1 cellular context compared by ENCODE assay signal in the genomic region with DNA sequence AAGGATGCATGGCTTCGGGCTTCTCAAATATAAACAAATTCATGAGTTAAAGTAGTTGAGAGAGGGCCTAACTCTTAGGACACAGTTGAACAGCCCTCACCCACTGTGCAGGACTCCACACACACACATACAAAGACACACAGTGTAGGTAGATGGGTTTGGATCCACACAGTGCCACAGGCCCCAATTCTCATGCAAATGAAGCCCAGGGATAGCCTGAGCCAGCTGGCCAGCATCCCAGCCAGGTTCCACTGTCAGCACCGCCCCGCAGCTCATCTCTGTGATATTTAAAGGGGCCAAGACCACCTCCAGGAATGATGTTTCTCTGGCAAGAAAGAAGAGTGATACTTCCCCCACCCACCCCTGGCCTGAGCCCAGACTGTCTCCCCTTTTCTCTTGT.
TF ChIP-seq lines count a peak whose summit lies in the region.

No MANE protein-coding gene starts in this region.

TF ChIP-seq in GM12878, 131 proteins besides CTCF, POLR2A, EP300 and RAD21:
- TF ChIP-seq ZSCAN29 (IDR thresholded peaks at IDR 0.05) (no peak), BCL11A (IDR thresholded peaks at IDR 0.05; ENCODE audit: low read depth, low read length) (no peak), RFX5 (IDR thresholded peaks at IDR 0.05; ENCODE audit: low read depth, low read length) (no peak), MXI1 (IDR thresholded peaks at IDR 0.05; ENCODE audit: low read depth, low read length) (no peak), NR2C1 (IDR thresholded peaks at IDR 0.05) (no peak), ZBTB11 (CRISPR knock-in tag; IDR thresholded peaks at IDR 0.05) (no peak), EZH2 (IDR thresholded peaks at IDR 0.05; ENCODE audit: borderline replicate concordance, control insufficient read depth, low read depth, low read length) (no peak), WRNIP1 (IDR thresholded peaks at IDR 0.05; ENCODE audit: borderline replicate concordance, low read depth, low read length) (no peak), NKRF (conservative IDR thresholded peaks at IDR 0.05) (no peak)
